12 cellular contexts compared by ENCODE assay signal in genomic region chr22:21760640-21761039, GRCh38. TPM values are rescaled to one million over a fixed set of nuclear protein-coding genes. Genes with fewer than 3 reads are reported as not detected.
DNase-seq lines count a peak whose midpoint lies in the region; ATAC-seq and TF ChIP-seq lines count a peak whose summit lies in the region.
"Had no signal": no experiment of that assay in that cellular context is flagged by ENCODE, and none has a peak within 500 bp of the region (broad histone marks: within the 10 kb centered on the region; RNA-seq: fewer than 3 reads in every experiment).

No MANE protein-coding gene starts in this region.

- DNase-seq in AG10803 (ENCODE audit: low read depth): peak; percentile 66
- DNase-seq in HT1080 (ENCODE audit: low read depth): peak; percentile 55
- peak; percentile 47 for DNase-seq in SW480 (ENCODE audit: low spot score)
- DNase-seq in fibroblast of peridontal ligament (ENCODE audit: extremely low read depth): peak; percentile 93
- DNase-seq in stimulated activated CD4-positive, alpha-beta T cell treated with anti-CD3 and anti-CD28 coated beads, Interleukin-4, amount 100 ng/mL, for 1 hour: no peak
- no peak for DNase-seq in left lobe of liver (ENCODE audit: low spot score)
- no peak for DNase-seq in NCI-H128 (lab: John Stamatoyannopoulos, UW; ENCODE audit: unreplicated experiment)
- no peak for DNase-seq in DMS114 treated with DMSO at 0.1 percent for 48 hours (lab: John Stamatoyannopoulos, UW; ENCODE audit: unreplicated experiment)
- DNase-seq: activated naive CD4-positive, alpha-beta T cell treated with anti-CD3 and anti-CD28 coated beads, Interleukin-2, amount 50 U/mL, for 16 hours; C1 segment of cervical spinal cord; heart left ventricle; NCI-H2227 treated with DMSO at 0.1 percent for 48 hours had no signal

- no peak overlapping the region for H3K4me3 ChIP-seq in AG10803 (ENCODE audit: low read length)
- H3K4me3 ChIP-seq: heart left ventricle had no signal

- no peak for TF ChIP-seq CTCF in AG10803 (conservative IDR thresholded peaks at IDR 0.05; ENCODE audit: low read length)

- no peak for ATAC-seq in left lobe of liver
- ATAC-seq: heart left ventricle had no signal

RNA-seq across cellular contexts. Expression of gene YPEL1, which starts 25.0 kb away (rescaled TPM):
- total RNA-seq in HT1080 (2014; rRNA removed; shearing (Covaris generic)): 0.17 and 0.21 TPM in 2 replicates
- 0.40 and 0.69 TPM in 2 replicates for polyA plus RNA-seq in HT1080 (2015; cell fraction: cytosol; rRNA removed)
- polyA plus RNA-seq in HT1080 (2015; cell fraction: nucleus; rRNA removed): 0.68 TPM in 2 replicates
- total RNA-seq in left lobe of liver: 2.4 TPM

Comparison
In these comparisons a context has a peak if more than half of its experiments do, and no peak if none do; other contexts are left out.
1. DNase-seq: peak in AG10803 (single experiment), HT1080 (single experiment), SW480 (single experiment) and fibroblast of peridontal ligament (single experiment); none in stimulated activated CD4-positive, alpha-beta T cell treated with anti-CD3 and anti-CD28 coated beads, Interleukin-4, amount 100 ng/mL, for 1 hour (single experiment), left lobe of liver (single experiment), NCI-H128 (single experiment) and DMS114 treated with DMSO at 0.1 percent for 48 hours (single experiment).